ENCODE assay signal across 11 cellular contexts in the genomic region with DNA sequence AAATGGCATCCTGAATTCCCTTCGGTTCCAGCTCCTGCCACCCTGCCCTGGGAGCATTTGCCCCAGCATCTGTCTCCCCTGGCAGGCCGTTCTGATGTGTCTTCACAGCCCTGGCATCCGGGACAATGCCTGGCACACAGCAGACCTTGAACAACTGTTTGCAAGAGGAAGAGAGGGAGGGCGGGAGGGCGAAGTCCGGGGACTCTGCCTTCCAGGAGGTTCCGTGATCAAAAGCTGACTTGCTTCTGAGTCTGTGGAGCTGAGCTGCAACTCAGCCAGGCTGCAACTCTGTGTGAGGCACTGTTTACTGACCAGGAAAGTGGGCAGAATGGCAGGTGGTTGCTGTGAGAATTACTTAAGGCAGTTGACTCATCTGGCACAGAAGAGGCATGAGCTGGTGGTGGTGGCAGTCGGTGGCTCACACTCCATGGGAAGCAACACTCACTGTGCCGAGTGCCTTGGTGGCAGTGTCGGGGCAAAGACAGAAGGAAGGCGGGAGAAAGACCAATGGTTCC.
DNase-seq lines count a peak whose midpoint lies in the region; ATAC-seq, FAIRE-seq and TF ChIP-seq lines count a peak whose summit lies in the region.
"Had no signal": no experiment of that assay in that cellular context is flagged by ENCODE, and none has a peak within 500 bp of the region (broad histone marks: within the 10 kb centered on the region; RNA-seq: fewer than 3 reads in every experiment).

No MANE protein-coding gene starts in this region.

- H2BK5ac ChIP-seq in H1 (ENCODE audit: low read depth, low read length) = no peak overlapping the region
- H2BK5ac ChIP-seq in mesendoderm (ENCODE audit: low read length) = no peak overlapping the region

- POLR2A ChIA-PET in H1 (lab: Charles Lee; ENCODE audit: partially characterized antibody) = no interaction called here

- H3K9ac ChIP-seq in H1 (replicated peaks in 1 of 4; ENCODE audit: extremely low read depth in 1 of 4, low read depth in 3 of 4, low read length in 3 of 4) = no peak overlapping the region
- no peak overlapping the region for H3K9ac ChIP-seq in mesendoderm (ENCODE audit: low read length)

- no peak overlapping the region for H3K4ac ChIP-seq in H1 (replicated peaks; ENCODE audit: insufficient read length, low read depth, low read length)
- no peak overlapping the region for H3K4ac ChIP-seq in mesendoderm (ENCODE audit: low read depth, low read length)

- H3K56ac ChIP-seq in H1 (replicated peaks; ENCODE audit: insufficient read length, low read depth, low read length) (no peak overlapping the region), mesendoderm (ENCODE audit: low read length) (peak overlapping the region; percentile 32)

- H3K27ac ChIP-seq in H1 (ENCODE audit: low read depth, low read length) (no peak overlapping the region), mesendoderm (ENCODE audit: low read depth, low read length) (no peak overlapping the region), brain microvascular endothelial cell (no peak overlapping the region)

- no peak for TF ChIP-seq POLR2A in H1 (IDR thresholded peaks at IDR 0.05; ENCODE audit: control extremely low read depth in 1 of 2, low read depth in 2 of 2, low read length in 2 of 2)

- H3K79me1 ChIP-seq in H1 (ENCODE audit: low read depth, low read length) = no peaks in the 10 kb centered on the region
- no peaks in the 10 kb centered on the region for H3K79me1 ChIP-seq in mesendoderm (ENCODE audit: low read length)

- intact Hi-C loops in Right ventricle myocardium inferior (cut with DNase I) (loop anchor here (10.0 kb wide), 1 partner anchor 159 kb away; the partner anchor contains the start of gene MEG3), cardiac septum (cut with DNase I) (no loop called here)

- no peak overlapping the region for H4K91ac ChIP-seq in H1 (replicated peaks; ENCODE audit: insufficient read length, low read length)

- H3K4me3 ChIP-seq in H1 (ENCODE audit: extremely low read depth in 1 of 4, insufficient read depth in 2 of 4, low read depth in 3 of 4, low read length in 4 of 4) (no peak overlapping the region), mesendoderm (ENCODE audit: low read length) (no peak overlapping the region), brain microvascular endothelial cell (ENCODE audit: low read depth, low read length) (no peak overlapping the region)

- H3K4me1 ChIP-seq in H1 (replicated peaks in 1 of 4; ENCODE audit: control insufficient read depth in 3 of 4, insufficient read depth in 4 of 4, low read length in 3 of 4) (no peaks in the 10 kb centered on the region), mesendoderm (ENCODE audit: control insufficient read depth, low read depth, low read length) (peaks cover 3% of the 10 kb centered on the region)

- H2AK5ac ChIP-seq in H1 (ENCODE audit: low read depth, low read length) (no peak overlapping the region), mesendoderm (ENCODE audit: low read length) (no peak overlapping the region)

- no peak for TF ChIP-seq EP300 in H1 (IDR thresholded peaks at IDR 0.05; ENCODE audit: borderline replicate concordance in 1 of 2, low read depth in 2 of 2, low read length in 2 of 2)

- no peak overlapping the region for H3K23ac ChIP-seq in H1 (ENCODE audit: insufficient read length)
- H3K23ac ChIP-seq in mesendoderm (ENCODE audit: low read length) = no peak overlapping the region

- CTCF ChIA-PET in H1 (lab: Charles Lee; ENCODE audit: partially characterized antibody) = interaction anchor here (0.7 to 6.8 kb wide), 3 partner anchors 10 to 27 kb away, joined by 3 to 60 read pairs (median 53); no protein-coding TSS in a partner anchor

- H3K4me2 ChIP-seq in H1 (ENCODE audit: insufficient read depth in 1 of 2, low read depth in 2 of 2, low read length in 2 of 2) (no peak overlapping the region), mesendoderm (ENCODE audit: low read length) (no peak overlapping the region)

- in situ Hi-C loops in brain microvascular endothelial cell (cut with HindIII; ENCODE audit: low pct_ligation_motif_present, low sequenced_read_pairs) = loop anchor here (25.0 kb wide), 1 partner anchor 253 kb away; no protein-coding TSS in a partner anchor

- 0 out of 2 replicates have a peak overlapping the region, but pooled peaks have one; percentile 50 for H2BK12ac ChIP-seq in H1 (ENCODE audit: low read depth, low read length)

- H3K18ac ChIP-seq in H1 (ENCODE audit: extremely low read depth, low read length) (no peak overlapping the region), mesendoderm (ENCODE audit: low read length) (no peak overlapping the region)

- TF ChIP-seq CTCF in H1 (IDR thresholded peaks at IDR 0.05; ENCODE audit: control extremely low read depth in 1 of 3, insufficient read depth in 1 of 3, low read depth in 1 of 3, low read length in 3 of 3) (no peak), brain microvascular endothelial cell (IDR thresholded peaks at IDR 0.05; ENCODE audit: low read depth, low read length, missing control alignments) (no peak)

- no peak overlapping the region for H2BK15ac ChIP-seq in H1 (ENCODE audit: low read length)
- no peak overlapping the region for H2BK15ac ChIP-seq in mesendoderm (replicated peaks; ENCODE audit: low read depth)

- no peak overlapping the region for H3K14ac ChIP-seq in H1 (ENCODE audit: insufficient read length)

- 94% methylated on average over 6 of the region's 11 CpGs; no CpG with 5 or more reads in 1 of the 2 experiments for WGBS in H1 (ENCODE audit: extremely low coverage in 1 of 2, insufficient coverage in 1 of 2, insufficient read length in 1 of 2, insufficient replicate concordance in 2 of 2, low coverage in 1 of 2, low lambda C conversion rate in 2 of 2, missing lambda C conversion rate in 1 of 2), 2 experiments
- no CpG with 5 or more reads among the region's 11 CpGs for WGBS in mesendoderm (ENCODE audit: extremely low coverage, insufficient coverage, low lambda C conversion rate)

- no peak for TF ChIP-seq RAD21 in H1 (IDR thresholded peaks at IDR 0.05 in 1 of 2, conservative IDR thresholded peaks at IDR 0.05 in 1 of 2; ENCODE audit: low read depth in 2 of 2, low read length in 2 of 2)

- peak; percentile 5 for ATAC-seq in Right ventricle myocardium inferior
- ATAC-seq: activated naive CD4-positive, alpha-beta T cell treated with anti-CD3 and anti-CD28 coated beads, Interleukin-2, amount 50 U/mL, for 72 hours had no signal

- H3K36me3 ChIP-seq in H1 (ENCODE audit: control insufficient read depth in 2 of 4, insufficient read depth in 4 of 4, low read length in 3 of 4) (no peaks in the 10 kb centered on the region), mesendoderm (ENCODE audit: control insufficient read depth, insufficient read depth, low read length) (no peaks in the 10 kb centered on the region), brain microvascular endothelial cell (replicated peaks) (no peaks in the 10 kb centered on the region)

- H3K9me3 ChIP-seq in H1 (ENCODE audit: insufficient read depth in 2 of 2, low read depth in 1 of 2, low read length in 1 of 2) = no peaks in the 10 kb centered on the region

- no peaks in the 10 kb centered on the region for H3K23me2 ChIP-seq in H1 (ENCODE audit: low read depth, low read length)

- H2BK20ac ChIP-seq in H1 (ENCODE audit: low read length) = no peak overlapping the region

- no peak overlapping the region for H2AFZ ChIP-seq in H1 (ENCODE audit: low read length)

- H4K5ac ChIP-seq in H1 (ENCODE audit: insufficient read length, low read depth, low read length) (no peak overlapping the region), mesendoderm (ENCODE audit: low read length) (no peak overlapping the region)

- no peak overlapping the region for H4K8ac ChIP-seq in H1 (ENCODE audit: extremely low read depth, insufficient read depth, low read length)
- H4K8ac ChIP-seq in mesendoderm (ENCODE audit: low read depth, low read length) = no peak overlapping the region

- DNase-seq in Right ventricle myocardium inferior (ENCODE audit: missing footprints) = no peak
- DNase-seq in cardiac septum (ENCODE audit: low spot score) = no peak
- DNase-seq in H1 (ENCODE audit: low read depth in 1 of 2, low spot score in 2 of 2) = no peak
- DNase-seq in mesendoderm = no peak
- peak; percentile 30 for DNase-seq in superior temporal gyrus (ENCODE audit: extremely low spot score)
- no peak for DNase-seq in brain microvascular endothelial cell
- DNase-seq in DMS153 (lab: John Stamatoyannopoulos, UW) = no peak
- DNase-seq in stimulated activated CD4-positive, alpha-beta T cell treated with anti-CD3 and anti-CD28 coated beads, Interleukin-15, amount 100 ng/mL, for 24 hours = no peak
- DNase-seq: Calu3, NCI-H2227 treated with DMSO at 0.1 percent for 48 hours had no signal

- H3K79me2 ChIP-seq in H1 (ENCODE audit: control insufficient read depth in 1 of 2, insufficient read depth in 2 of 2, low read length in 2 of 2) (no peaks in the 10 kb centered on the region), mesendoderm (ENCODE audit: control insufficient read depth, insufficient read depth, low read length) (no peaks in the 10 kb centered on the region)

- H3K27me3 ChIP-seq in H1 (replicated peaks in 1 of 4; ENCODE audit: control insufficient read depth in 3 of 4, extremely low read depth in 1 of 4, insufficient read depth in 3 of 4, low read length in 3 of 4) = no peaks in the 10 kb centered on the region
- H3K27me3 ChIP-seq in mesendoderm (ENCODE audit: insufficient read depth, low read length, poor library complexity) = no peaks in the 10 kb centered on the region
- no peaks in the 10 kb centered on the region for H3K27me3 ChIP-seq in brain microvascular endothelial cell (replicated peaks)

- FAIRE-seq in H1 (lab: Jason Lieb, UNC) = no peak

- H2BK120ac ChIP-seq in H1 (replicated peaks; ENCODE audit: low read depth, low read length) (no peak overlapping the region), mesendoderm (ENCODE audit: low read depth, low read length) (no peak overlapping the region)

- H4K20me1 ChIP-seq in H1 (replicated peaks in 1 of 2; ENCODE audit: control insufficient read depth in 1 of 2, insufficient read depth in 2 of 2, low read length in 2 of 2) = no peaks in the 10 kb centered on the region

TF ChIP-seq in H1, 55 proteins besides CTCF, POLR2A, EP300 and RAD21 (continues in another document):
- no peak for TF ChIP-seq CBX8 (IDR thresholded peaks at IDR 0.05; ENCODE audit: borderline replicate concordance, low read depth, low read length)
- no peak for TF ChIP-seq CREB1 (IDR thresholded peaks at IDR 0.05)
- TF ChIP-seq TCF12 (IDR thresholded peaks at IDR 0.05; ENCODE audit: low read depth, low read length) = no peak
- TF ChIP-seq ATF2 (IDR thresholded peaks at IDR 0.05; ENCODE audit: low read length) = no peak
- no peak for TF ChIP-seq HDAC6 (IDR thresholded peaks at IDR 0.05; ENCODE audit: low read depth, low read length)
